Comparison of ENCODE assay signal across 8 cellular contexts in the genomic region with DNA sequence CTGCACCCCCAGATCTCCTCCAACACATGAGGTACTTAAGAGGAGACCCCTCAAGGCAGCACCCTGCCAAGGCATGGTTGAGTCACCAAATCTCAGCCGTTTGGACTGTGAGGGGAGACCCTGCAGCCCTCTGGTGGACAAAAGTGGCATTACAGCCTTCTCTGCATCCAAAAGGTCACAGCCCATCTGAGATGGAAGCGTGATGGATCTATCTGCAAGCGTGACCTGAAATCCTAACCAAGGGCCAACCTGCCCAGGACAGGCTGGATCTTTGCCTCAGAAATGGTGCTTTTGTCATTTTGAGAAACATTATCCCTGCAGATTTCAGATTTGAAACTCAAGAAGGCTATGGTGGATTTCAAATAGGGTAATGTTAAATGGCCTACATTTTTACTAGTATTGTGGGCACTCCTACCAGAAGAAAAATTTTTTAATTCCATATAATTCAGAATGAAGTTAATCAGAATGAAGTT. TPM values are rescaled to one million over a fixed set of nuclear protein-coding genes. Genes with fewer than 3 reads are reported as not detected.
DNase-seq lines count a peak whose midpoint lies in the region; ATAC-seq and TF ChIP-seq lines count a peak whose summit lies in the region.

No MANE protein-coding gene starts in this region.

- H3K4me3 ChIP-seq in LNCaP clone FGC (ENCODE audit: low read depth, low read length) (no peak overlapping the region), retinal pigment epithelial cell (ENCODE audit: low read length) (no peak overlapping the region)

- intact Hi-C loops in left ventricle myocardium superior (cut with micrococcal nuclease) = loop anchor here (10.0 kb wide), 1 partner anchor 295 kb away; a partner anchor contains a TSS

- peak; percentile 81 for TF ChIP-seq CTCF in LNCaP clone FGC (IDR thresholded peaks at IDR 0.05; ENCODE audit: control insufficient read depth, extremely low read depth, insufficient read depth)
- TF ChIP-seq CTCF in retinal pigment epithelial cell (conservative IDR thresholded peaks at IDR 0.05; ENCODE audit: low read depth, low read length) = peak; percentile 96

- DNase-seq in SHP77 (lab: John Stamatoyannopoulos, UW) (peak; percentile 68 to 72), SHP77 treated with DMSO at 0.1 percent for 48 hours (lab: John Stamatoyannopoulos, UW) (no peak), LNCaP clone FGC (ENCODE audit: low read depth) (peak; percentile 13), T-helper 2 cell (peak; percentile 43 to 76 (median 65)), amygdala (lab: John Stamatoyannopoulos, UW) (peak in 53 of 56 donors; percentile 9 to 90 (median 45)), left ventricle myocardium superior (peak; percentile 73), retinal pigment epithelial cell (ENCODE audit: low read depth) (no peak)

- ATAC-seq in left ventricle myocardium superior (peak; percentile 90), GM19452 (IDR thresholded peaks at IDR 0.05; ENCODE audit: unreplicated experiment) (no peak)

RNA-seq across cellular contexts. Expression of a gene that starts 23.7 kb away (rescaled TPM):
- 26.9 TPM for total RNA-seq in left ventricle myocardium superior

RNA-seq across cellular contexts. Expression of a gene that starts 58.9 kb away (rescaled TPM):
- total RNA-seq in left ventricle myocardium superior = 15.2 TPM

Comparison
In these comparisons a context has a peak if more than half of its experiments do, and no peak if none do; other contexts are left out.
1. DNase-seq: peak in SHP77 (2 of 2), LNCaP clone FGC (single experiment), T-helper 2 cell (5 of 5), amygdala (53 of 56) and left ventricle myocardium superior (single experiment); none in SHP77 treated with DMSO at 0.1 percent for 48 hours (single experiment) and retinal pigment epithelial cell (single experiment).